In genomic region chr10:129637841-129638240, GRCh38 we compare ENCODE assay signal across 29 cellular contexts.
"Had no signal": no experiment of that assay in that cellular context is flagged by ENCODE, and none has a peak within 500 bp of the region (broad histone marks: within the 10 kb centered on the region; RNA-seq: fewer than 3 reads in every experiment).

No MANE protein-coding gene starts in this region.

- H3K4me1 ChIP-seq: ascending aorta, Peyer's patch, SJSA1 had no signal

- H3K27ac ChIP-seq: ascending aorta, cardiac muscle cell, Peyer's patch, SJSA1 had no signal

- H3K9ac ChIP-seq: SK-N-SH had no signal

- H3K27me3 ChIP-seq: ascending aorta, cardiac muscle cell, Peyer's patch, SJSA1 had no signal

- ATAC-seq: activated CD4-positive, alpha-beta T cell treated with anti-CD3 and anti-CD28 coated beads for 36 hours; activated CD4-positive, CD25-positive, alpha-beta regulatory T cell treated with anti-CD3 and anti-CD28 coated beads, Interleukin-2, amount 50 U/mL, for 24 hours; activated CD8-positive, alpha-beta T cell treated with anti-CD3 and anti-CD28 coated beads, Interleukin-2, amount 10 ng/mL, durations not matched to agents 7 days and 5 days; PC-3 had no signal

- H3K4me3 ChIP-seq: ascending aorta, cardiac muscle cell, Peyer's patch, SJSA1 had no signal

- H3K9me3 ChIP-seq: Peyer's patch had no signal

- DNase-seq: activated CD4-positive, alpha-beta T cell treated with anti-CD3 and anti-CD28 coated beads for 36 hours; activated CD4-positive, alpha-beta T cell treated with anti-CD3 and anti-CD28 coated beads, Interleukin-2, amount 10 ng/mL, durations not matched to agents 7 days and 5 days; activated CD4-positive, alpha-beta T cell treated with anti-CD3 and anti-CD28 coated beads, Interleukin-2, amount 50 U/mL, for 48 hours; activated CD8-positive, alpha-beta T cell treated with anti-CD3 and anti-CD28 coated beads, Interleukin-2, amount 10 ng/mL, durations not matched to agents 7 days and 5 days; activated gamma-delta T cell; activated naive CD4-positive, alpha-beta T cell treated with Interleukin-2 at 50 U/mL for 16 hours; activated naive CD8-positive, alpha-beta T cell treated with anti-CD3 and anti-CD28 coated beads, Interleukin-2, amount 10 ng/mL, durations not matched to agents 7 days and 5 days; activated T-cell treated with anti-CD3 and anti-CD28 coated beads, Interleukin-2, amount 50 U/mL, for 24 hours; amygdala; NCI-H1092 treated with DMSO at 0.1 percent for 48 hours; NCI-H1417; NCI-H146; NCI-H187; NCI-H2029 treated with DMSO at 0.1 percent for 48 hours; NCI-H2107; NCI-H226; NCI-H446 treated with DMSO at 0.1 percent for 48 hours; NCI-H526; NCI-H748 treated with DMSO at 0.1 percent for 48 hours; NK-92 treated with Interleukin-12 subunit alpha and Interleukin-12 subunit beta, amount 100 ng/mL, for 24 hours; PC-3; Peyer's patch; RPMI8226; SHP77 treated with DMSO at 0.1 percent for 48 hours; SK-N-SH had no signal

- H3K36me3 ChIP-seq: ascending aorta, cardiac muscle cell, Peyer's patch, SJSA1 had no signal
